In the genomic region with DNA sequence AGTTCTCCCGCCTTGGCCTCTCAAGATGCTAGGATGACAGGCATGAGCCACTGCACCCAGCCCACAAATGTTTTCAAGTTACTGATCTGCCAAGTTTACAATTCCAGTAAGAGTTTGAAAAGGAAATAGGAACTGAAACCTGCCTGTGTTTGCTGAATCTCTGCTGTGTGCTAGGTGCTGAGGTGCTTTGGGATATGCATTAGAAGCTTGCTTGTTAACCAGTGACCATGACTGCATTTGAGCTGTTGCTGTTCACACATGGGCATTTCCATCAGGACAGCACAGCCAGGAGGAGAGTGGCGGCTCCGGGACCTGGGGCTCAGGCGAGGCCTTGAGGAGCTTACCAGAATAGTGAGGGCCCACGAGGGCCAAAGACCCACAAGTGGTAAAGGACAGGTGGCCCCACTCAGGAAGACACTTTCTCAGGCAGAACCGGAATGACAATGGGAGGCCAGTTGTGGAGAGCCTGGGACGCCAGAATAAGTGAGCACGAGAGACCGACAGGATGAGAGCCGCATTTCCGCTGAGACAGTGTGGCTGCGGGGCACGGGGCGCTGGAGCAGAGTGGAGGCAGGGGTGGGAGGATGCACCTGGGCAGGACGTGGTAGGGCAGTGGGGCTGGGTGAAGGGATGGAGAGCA, we compare ENCODE assay signal across 8 cellular contexts. TPM values are rescaled to one million over a fixed set of nuclear protein-coding genes. Genes with fewer than 3 reads are reported as not detected.
A peak's percentile ranks its signal among the peaks of the same experiment; 100 is the strongest.
DNase-seq lines count a peak whose midpoint lies in the region; ATAC-seq, FAIRE-seq and TF ChIP-seq lines count a peak whose summit lies in the region.

No MANE protein-coding gene starts in this region.

- H3K4me2 ChIP-seq in mammary epithelial cell (ENCODE audit: insufficient read depth, low read depth, low read length): no peak overlapping the region

- peaks cover 42% of the 10 kb centered on the region for H3K36me3 Mint-ChIP-seq in T-helper 2 cell treated with Interferon-gamma antibody and Interleukin-4, amounts not matched to agents 5 μg/mL and 100 μg/mL, for 36 hours (ENCODE audit: low read depth)

- WGBS in thymus: 13% methylated on average over 15 of the region's 15 CpGs
- 94% methylated on average over 11 of the region's 15 CpGs for WGBS in mammary epithelial cell (ENCODE audit: low coverage, missing lambda C conversion rate)

- H3K36me3 ChIP-seq in left ventricle myocardium inferior (peaks cover 71% of the 10 kb centered on the region), thymus (ENCODE audit: control insufficient read depth, insufficient read depth) (peaks cover 61% of the 10 kb centered on the region), mammary epithelial cell (ENCODE audit: insufficient read depth, low read length) (peaks cover 8% of the 10 kb centered on the region)

- no peaks in the 10 kb centered on the region for H3K27me3 Mint-ChIP-seq in T-helper 2 cell treated with Interferon-gamma antibody and Interleukin-4, amounts not matched to agents 5 μg/mL and 100 μg/mL, for 36 hours (ENCODE audit: low read depth)

- H3K4me3 Mint-ChIP-seq in T-helper 2 cell treated with Interferon-gamma antibody and Interleukin-4, amounts not matched to agents 5 μg/mL and 100 μg/mL, for 36 hours: peak overlapping the region; percentile 17

- TF ChIP-seq POLR2A in H54 (IDR thresholded peaks at IDR 0.05; ENCODE audit: low read depth, low read length): no peak

- H3K9me3 Mint-ChIP-seq in T-helper 2 cell treated with Interferon-gamma antibody and Interleukin-4, amounts not matched to agents 5 μg/mL and 100 μg/mL, for 36 hours: no peaks in the 10 kb centered on the region

- in situ Hi-C loops in mammary epithelial cell (cut with MboI; ENCODE audit: low sequenced_read_pairs in 2 of 2): no loop called here

- FAIRE-seq in H54 (lab: Jason Lieb, UNC): no peak

- no TSS peak for BruUV-seq in mammary epithelial cell (replicated peaks; lab: Mats Ljungman, UMichigan)

- H3K27ac Mint-ChIP-seq in T-helper 2 cell treated with Interferon-gamma antibody and Interleukin-4, amounts not matched to agents 5 μg/mL and 100 μg/mL, for 36 hours: peak overlapping the region; percentile 64

- CTCF ChIA-PET in mammary epithelial cell (lab: Charles Lee; ENCODE audit: low non-redundant PET): no interaction called here

- peaks cover 9% of the 10 kb centered on the region for H3K79me2 ChIP-seq in mammary epithelial cell (ENCODE audit: insufficient read depth, low read length)

- H3K4me1 ChIP-seq in left ventricle myocardium inferior (peaks cover 17% of the 10 kb centered on the region), thymus (ENCODE audit: control insufficient read depth, insufficient read depth, low read length) (peaks cover 7% of the 10 kb centered on the region), mammary epithelial cell (ENCODE audit: insufficient read depth, low read length) (peaks cover 9% of the 10 kb centered on the region)

- ATAC-seq in left cardiac atrium: no peak
- ATAC-seq in HG02943 (IDR thresholded peaks at IDR 0.05; ENCODE audit: low read depth, unreplicated experiment): peak; percentile 79

- dilution Hi-C loops in mammary epithelial cell (cut with HindIII; ENCODE audit: low sequenced_read_pairs): no loop called here

- DNase-seq in left ventricle myocardium inferior (no peak), left cardiac atrium (no peak), H54 (ENCODE audit: insufficient read length, low spot score) (no peak), NCI-H446 treated with DMSO at 0.1 percent for 48 hours (lab: John Stamatoyannopoulos, UW) (no peak), mammary epithelial cell (no peak)
- DNase-seq in T-helper 2 cell treated with Interferon-gamma antibody and Interleukin-4, amounts not matched to agents 5 μg/mL and 100 μg/mL, for 36 hours (ENCODE audit: low spot score): no peak

- H3K27ac ChIP-seq in left ventricle myocardium inferior (replicated peaks): peak overlapping the region; percentile 43
- H3K27ac ChIP-seq in thymus (ENCODE audit: low read depth): peak overlapping the region; percentile 43
- H3K27ac ChIP-seq in mammary epithelial cell (ENCODE audit: insufficient read depth, low read depth, low read length): no peak overlapping the region

- H3K9me3 ChIP-seq in left ventricle myocardium inferior (replicated peaks) (no peaks in the 10 kb centered on the region), thymus (ENCODE audit: control insufficient read depth) (no peaks in the 10 kb centered on the region), mammary epithelial cell (replicated peaks; ENCODE audit: insufficient read depth, low read length) (no peaks in the 10 kb centered on the region)

- intact Hi-C loops in left ventricle myocardium inferior (cut with micrococcal nuclease): no loop called here
- intact Hi-C loops in left cardiac atrium (cut with DNase I): no loop called here
- intact Hi-C loops in mammary epithelial cell (cut with micrococcal nuclease): no loop called here

- no peaks in the 10 kb centered on the region for H4K20me1 ChIP-seq in mammary epithelial cell (ENCODE audit: insufficient read depth, low read length)

- H3K4me1 Mint-ChIP-seq in T-helper 2 cell treated with Interferon-gamma antibody and Interleukin-4, amounts not matched to agents 5 μg/mL and 100 μg/mL, for 36 hours (ENCODE audit: low read depth): peaks cover 18% of the 10 kb centered on the region

- H2AFZ ChIP-seq in mammary epithelial cell (ENCODE audit: low read depth, low read length): no peak overlapping the region

- TF ChIP-seq CTCF in left ventricle myocardium inferior (IDR thresholded peaks at IDR 0.05; ENCODE audit: borderline replicate concordance): no peak
- no peak for TF ChIP-seq CTCF in mammary epithelial cell (conservative IDR thresholded peaks at IDR 0.05 in 1 of 2, IDR thresholded peaks at IDR 0.05 in 1 of 2; ENCODE audit: extremely low read depth in 1 of 2, insufficient read depth in 1 of 2, low read depth in 1 of 2, low read length in 2 of 2)

- H3K4me3 ChIP-seq in left ventricle myocardium inferior (no peak overlapping the region), thymus (ENCODE audit: low read length) (no peak overlapping the region), mammary epithelial cell (replicated peaks in 1 of 3; ENCODE audit: insufficient read depth in 1 of 3, low read depth in 2 of 3, low read length in 3 of 3) (no peak overlapping the region)

- no peak overlapping the region for H3K9ac ChIP-seq in mammary epithelial cell (ENCODE audit: insufficient read depth, low read length)

- no peaks in the 10 kb centered on the region for H3K27me3 ChIP-seq in left ventricle myocardium inferior (ENCODE audit: low read depth)
- no peaks in the 10 kb centered on the region for H3K27me3 ChIP-seq in thymus (ENCODE audit: control insufficient read depth, insufficient read depth)
- no peaks in the 10 kb centered on the region for H3K27me3 ChIP-seq in mammary epithelial cell (ENCODE audit: insufficient read depth, low read length)

RNA-seq across cellular contexts. Expression of gene MMP17, which starts 54.5 kb away (rescaled TPM):
- total RNA-seq in left ventricle myocardium inferior: 0.77 TPM
- 1 to 10 TPM; 1.7 to 2.4 TPM for total RNA-seq in left cardiac atrium
- polyA plus RNA-seq in thymus: 4.2 TPM
- total RNA-seq in mammary epithelial cell: 10 to 100 TPM in 1 of 2 donors, under 1 TPM in 1; 0.50 to 11.3 TPM
- polyA plus RNA-seq in mammary epithelial cell: 8.1 TPM
- polyA minus RNA-seq in mammary epithelial cell: 0.57 TPM
